Comparison of ENCODE assay signal across 35 cellular contexts in genomic region chr12:12423367-12423766, GRCh38.
"Had no signal": no experiment of that assay in that cellular context is flagged by ENCODE, and none has a peak within 500 bp of the region (broad histone marks: within the 10 kb centered on the region; RNA-seq: fewer than 3 reads in every experiment).

No MANE protein-coding gene starts in this region.

- H3K27me3 ChIP-seq: ascending aorta, breast epithelium, cardiac muscle cell, dorsolateral prefrontal cortex, esophagus muscularis mucosa, foreskin keratinocyte, gastrocnemius medialis, heart left ventricle had no signal

- H3K4me1 ChIP-seq: breast epithelium had no signal

- H3K4me3 Mint-ChIP-seq: activated CD4-positive, alpha-beta memory T cell treated with anti-CD3 and anti-CD28 coated beads, Interleukin-2, amount 10 ng/mL, durations not matched to agents 7 days and 5 days; activated CD4-positive, alpha-beta T cell treated with anti-CD3 and anti-CD28 coated beads for 36 hours; activated CD4-positive, alpha-beta T cell treated with anti-CD3 and anti-CD28 coated beads, Interleukin-2, amount 10 ng/mL, durations not matched to agents 7 days and 5 days; activated naive CD4-positive, alpha-beta T cell treated with anti-CD3 and anti-CD28 coated beads for 36 hours; activated naive CD8-positive, alpha-beta T cell treated with anti-CD3 and anti-CD28 coated beads, Interleukin-2, amount 10 ng/mL, durations not matched to agents 7 days and 5 days; activated T-cell treated with anti-CD3 and anti-CD28 coated beads, Interleukin-2, amount 50 U/mL, for 24 hours; activated T-helper 1 cell treated with anti-CD3 and anti-CD28 coated beads, Interleukin-12 subunit alpha, Interleukin-12 subunit beta, Interleukin-2, Interleukin-4 antibody, amounts not matched to agents 30 ng/mL and 10 ng/mL and 1 ng/mL, durations not matched to agents 14 hours and 24 hours and 36 hours; brain; dendritic cell treated with granulocyte-macrophage colony-stimulating factor and Interleukin-4, amounts not matched to agents 40 ng/mL and 50 ng/mL, for 4 days; T-cell; T-helper 1 cell treated with Interleukin-12 subunit alpha and Interleukin-12 subunit beta and Interleukin-4 antibody, amounts not matched to agents 30 μg/mL and 1 μg/mL, for 36 hours; T-helper 2 cell treated with Interferon-gamma antibody and Interleukin-4, amounts not matched to agents 5 μg/mL and 100 μg/mL, for 36 hours had no signal

- H3K27ac ChIP-seq: ascending aorta, breast epithelium, cardiac muscle cell, coronary artery, dorsolateral prefrontal cortex, esophagus muscularis mucosa, foreskin keratinocyte, gastrocnemius medialis, heart left ventricle had no signal

- H3K27me3 Mint-ChIP-seq: activated CD4-positive, alpha-beta memory T cell treated with anti-CD3 and anti-CD28 coated beads, Interleukin-2, amount 10 ng/mL, durations not matched to agents 7 days and 5 days; activated CD4-positive, alpha-beta T cell treated with anti-CD3 and anti-CD28 coated beads for 36 hours; activated CD4-positive, alpha-beta T cell treated with anti-CD3 and anti-CD28 coated beads, Interleukin-2, amount 10 ng/mL, durations not matched to agents 7 days and 5 days; activated naive CD8-positive, alpha-beta T cell treated with anti-CD3 and anti-CD28 coated beads, Interleukin-2, amount 10 ng/mL, durations not matched to agents 7 days and 5 days; activated T-cell treated with anti-CD3 and anti-CD28 coated beads, Interleukin-2, amount 50 U/mL, for 24 hours; brain; dendritic cell treated with granulocyte-macrophage colony-stimulating factor and Interleukin-4, amounts not matched to agents 40 ng/mL and 50 ng/mL, for 4 days; T-cell had no signal

- H3K27ac Mint-ChIP-seq: activated CD4-positive, alpha-beta memory T cell treated with anti-CD3 and anti-CD28 coated beads, Interleukin-2, amount 10 ng/mL, durations not matched to agents 7 days and 5 days; activated CD4-positive, alpha-beta T cell treated with anti-CD3 and anti-CD28 coated beads, Interleukin-2, amount 10 ng/mL, durations not matched to agents 7 days and 5 days; activated naive CD4-positive, alpha-beta T cell treated with anti-CD3 and anti-CD28 coated beads for 36 hours; activated naive CD4-positive, alpha-beta T cell treated with anti-CD3 and anti-CD28 coated beads, Interleukin-2, amount 50 U/mL, for 72 hours; activated naive CD8-positive, alpha-beta T cell treated with anti-CD3 and anti-CD28 coated beads, Interleukin-2, amount 10 ng/mL, durations not matched to agents 7 days and 5 days; activated T-cell treated with anti-CD3 and anti-CD28 coated beads, Interleukin-2, amount 50 U/mL, for 24 hours; activated T-helper 1 cell treated with anti-CD3 and anti-CD28 coated beads, Interleukin-12 subunit alpha, Interleukin-12 subunit beta, Interleukin-2, Interleukin-4 antibody, amounts not matched to agents 30 ng/mL and 10 ng/mL and 1 ng/mL, durations not matched to agents 14 hours and 24 hours and 36 hours; activated T-helper 2 cell treated with anti-CD3 and anti-CD28 coated beads, Interferon-gamma antibody, Interleukin-2, Interleukin-4, amounts not matched to agents 10 μg/mL and 5 μg/mL and 100 μg/mL, durations not matched to agents 14 hours and 24 hours and 36 hours; brain; dendritic cell treated with granulocyte-macrophage colony-stimulating factor and Interleukin-4, amounts not matched to agents 40 ng/mL and 50 ng/mL, for 4 days; T-helper 1 cell treated with Interleukin-12 subunit alpha and Interleukin-12 subunit beta and Interleukin-4 antibody, amounts not matched to agents 30 μg/mL and 1 μg/mL, for 36 hours; T-helper 2 cell treated with Interferon-gamma antibody and Interleukin-4, amounts not matched to agents 5 μg/mL and 100 μg/mL, for 36 hours had no signal

- H3K4me3 ChIP-seq: ascending aorta, breast epithelium, cardiac muscle cell, coronary artery, dorsolateral prefrontal cortex, esophagus muscularis mucosa, gastrocnemius medialis, heart left ventricle had no signal

- ATAC-seq: activated CD4-positive, alpha-beta T cell treated with anti-CD3 and anti-CD28 coated beads for 36 hours; activated naive CD4-positive, alpha-beta T cell treated with anti-CD3 and anti-CD28 coated beads, Interleukin-2, amount 50 U/mL, for 72 hours; foreskin keratinocyte; gastrocnemius medialis; heart left ventricle; T-cell had no signal

- H3K9me3 ChIP-seq: gastrocnemius medialis had no signal

- DNase-seq: activated CD4-positive, alpha-beta memory T cell treated with anti-CD3 and anti-CD28 coated beads, Interleukin-2, amount 10 ng/mL, durations not matched to agents 7 days and 5 days; activated CD4-positive, alpha-beta T cell treated with anti-CD3 and anti-CD28 coated beads for 36 hours; activated CD4-positive, alpha-beta T cell treated with anti-CD3 and anti-CD28 coated beads, Interleukin-2, amount 10 ng/mL, durations not matched to agents 7 days and 5 days; activated CD4-positive, alpha-beta T cell treated with anti-CD3 and anti-CD28 coated beads, Interleukin-2, amount 50 U/mL, for 4 hours; activated CD4-positive, CD25-positive, alpha-beta regulatory T cell; activated CD4-positive, CD25-positive, alpha-beta regulatory T cell treated with anti-CD3 and anti-CD28 coated beads, Interleukin-2, amount 50 U/mL, for 72 hours; activated CD8-positive, alpha-beta memory T cell treated with anti-CD3 and anti-CD28 coated beads, Interleukin-2, amount 50 U/mL, for 48 hours; activated effector memory CD4-positive, alpha-beta T cell treated with anti-CD3 and anti-CD28 coated beads, Interleukin-2, amount 50 U/mL, for 16 hours; activated naive CD4-positive, alpha-beta T cell treated with anti-CD3 and anti-CD28 coated beads for 36 hours; activated naive CD8-positive, alpha-beta T cell treated with anti-CD3 and anti-CD28 coated beads, Interleukin-2, amount 10 ng/mL, durations not matched to agents 7 days and 5 days; activated T-cell treated with anti-CD3 and anti-CD28 coated beads for 4 hours; activated T-cell treated with anti-CD3 and anti-CD28 coated beads, Interleukin-2, amount 50 U/mL, for 24 hours; central memory CD4-positive, alpha-beta T cell; dorsolateral prefrontal cortex; effector memory CD4-positive, alpha-beta T cell; erythroblast; foreskin keratinocyte; gastrocnemius medialis; glutamatergic neuron; heart left ventricle; SW 1271; T-cell; T1000 had no signal

- H3K36me3 ChIP-seq: ascending aorta, breast epithelium, cardiac muscle cell, esophagus muscularis mucosa, gastrocnemius medialis, heart left ventricle had no signal
